ENCODE assay signal across 22 cellular contexts in genomic region chr6:41509596-41509995, GRCh38. TPM values are rescaled to one million over a fixed set of nuclear protein-coding genes. Genes with fewer than 3 reads are reported as not detected.
DNase-seq lines count a peak whose midpoint lies in the region; ATAC-seq and TF ChIP-seq lines count a peak whose summit lies in the region.
"Had no signal": no experiment of that assay in that cellular context is flagged by ENCODE, and none has a peak within 500 bp of the region (broad histone marks: within the 10 kb centered on the region; RNA-seq: fewer than 3 reads in every experiment).

No MANE protein-coding gene starts in this region.

- H3K9me3 ChIP-seq in BE2C: no peaks in the 10 kb centered on the region
- H3K9me3 ChIP-seq: HAP-1 had no signal

- H3K36me3 Mint-ChIP-seq in nephron (ENCODE audit: low read depth): no peaks in the 10 kb centered on the region
- H3K36me3 Mint-ChIP-seq in stimulated activated naive B cell treated with anti-CD40 and anti-IgM and Interleukin-4, amounts not matched to agents 10 μg/mL and 1 μg/mL and 100 μg/mL, for 72 hours: no peaks in the 10 kb centered on the region
- H3K36me3 Mint-ChIP-seq: CD8-positive, alpha-beta T cell; T-cell had no signal

- H3K27ac Mint-ChIP-seq in nephron: peak overlapping the region; percentile 64 to 81 (median 76)
- H3K27ac Mint-ChIP-seq in stimulated activated naive B cell treated with anti-CD40 and anti-IgM and Interleukin-4, amounts not matched to agents 10 μg/mL and 1 μg/mL and 100 μg/mL, for 72 hours: peak overlapping the region; percentile 25
- H3K27ac Mint-ChIP-seq: CD8-positive, alpha-beta T cell; T-cell had no signal

- no peak for TF ChIP-seq CTCF in nephron (IDR thresholded peaks at IDR 0.05; ENCODE audit: unreplicated experiment in 3 of 3)
- no peak for TF ChIP-seq CTCF in BE2C (IDR thresholded peaks at IDR 0.05; ENCODE audit: low read depth, low read length)

- no peak overlapping the region for H3K4me3 Mint-ChIP-seq in nephron
- no peak overlapping the region for H3K4me3 Mint-ChIP-seq in stimulated activated naive B cell treated with anti-CD40 and anti-IgM and Interleukin-4, amounts not matched to agents 10 μg/mL and 1 μg/mL and 100 μg/mL, for 72 hours
- H3K4me3 Mint-ChIP-seq: CD8-positive, alpha-beta T cell; T-cell had no signal

- ATAC-seq in stimulated activated naive B cell treated with anti-CD40 and anti-IgM and Interleukin-4, amounts not matched to agents 10 μg/mL and 1 μg/mL and 100 μg/mL, for 72 hours (replicated peaks): no peak
- ATAC-seq in GM21619 (IDR thresholded peaks at IDR 0.05; ENCODE audit: unreplicated experiment) (no peak), GM18511 (IDR thresholded peaks at IDR 0.05; ENCODE audit: unreplicated experiment) (no peak)
- ATAC-seq: CD8-positive, alpha-beta T cell; GM12878; K562; T-cell had no signal

- H3K4me1 Mint-ChIP-seq in nephron: peaks cover 50% of the 10 kb centered on the region
- H3K4me1 Mint-ChIP-seq in stimulated activated naive B cell treated with anti-CD40 and anti-IgM and Interleukin-4, amounts not matched to agents 10 μg/mL and 1 μg/mL and 100 μg/mL, for 72 hours: peaks cover 12% of the 10 kb centered on the region in 2 donors

- DNase-seq in NCI-H1694 (lab: John Stamatoyannopoulos, UW): peak; percentile 8
- DNase-seq in NCI-H69 (lab: John Stamatoyannopoulos, UW): peak; percentile 80
- no peak for DNase-seq in stimulated activated naive B cell treated with anti-CD40 and anti-IgM and Interleukin-4, amounts not matched to agents 10 μg/mL and 1 μg/mL and 100 μg/mL, for 72 hours
- DNase-seq in BE2C: no peak
- DNase-seq: CD8-positive, alpha-beta T cell; DMS 273 treated with DMSO at 0.1 percent for 48 hours; DMS79; EL; GDM1; GOT3; Kasumi-1; NCI-H1105; NCI-H2171 treated with DMSO at 0.1 percent for 48 hours; NCI-H446; NCI-H524 treated with DMSO at 0.1 percent for 48 hours; T-cell had no signal

- peaks cover 14% of the 10 kb centered on the region for H3K27me3 ChIP-seq in BE2C

- H3K4me1 ChIP-seq in BE2C: no peaks in the 10 kb centered on the region; the same call in 1 of the 2 replicates

- no peaks in the 10 kb centered on the region for H3K9me3 Mint-ChIP-seq in nephron
- no peaks in the 10 kb centered on the region for H3K9me3 Mint-ChIP-seq in stimulated activated naive B cell treated with anti-CD40 and anti-IgM and Interleukin-4, amounts not matched to agents 10 μg/mL and 1 μg/mL and 100 μg/mL, for 72 hours
- H3K9me3 Mint-ChIP-seq: CD8-positive, alpha-beta T cell; T-cell had no signal

- H3K4me3 ChIP-seq in BE2C (ENCODE audit: low read depth, low read length): no peak overlapping the region
- H3K4me3 ChIP-seq: GM12878, HAP-1, K562 had no signal

- H3K27me3 Mint-ChIP-seq in nephron (ENCODE audit: low read depth): peaks cover 66% of the 10 kb centered on the region
- H3K27me3 Mint-ChIP-seq in stimulated activated naive B cell treated with anti-CD40 and anti-IgM and Interleukin-4, amounts not matched to agents 10 μg/mL and 1 μg/mL and 100 μg/mL, for 72 hours: peaks cover 24 to 40% of the 10 kb centered on the region in 2 donors

- no peaks in the 10 kb centered on the region for H3K36me3 ChIP-seq in BE2C
- H3K36me3 ChIP-seq: HAP-1 had no signal

RNA-seq across cellular contexts. Expression of gene FOXP4, which starts 36.6 kb away (rescaled TPM):
- 42.7 TPM for polyA plus RNA-seq in BE2C (2012; ENCODE audit: insufficient read depth, insufficient read length, low read depth)

Comparison
In these comparisons a context has a peak if more than half of its experiments do, and no peak if none do; other contexts are left out.
1. DNase-seq: peak in NCI-H1694 (single experiment) and NCI-H69 (single experiment); none in stimulated activated naive B cell treated with anti-CD40 and anti-IgM and Interleukin-4, amounts not matched to agents 10 μg/mL and 1 μg/mL and 100 μg/mL, for 72 hours (single experiment) and BE2C (single experiment).